ENCODE assay signal across 29 cellular contexts in genomic region chr5:162567644-162568043, GRCh38.
"Had no signal": no experiment of that assay in that cellular context is flagged by ENCODE, and none has a peak within 500 bp of the region (broad histone marks: within the 10 kb centered on the region; RNA-seq: fewer than 3 reads in every experiment).

No MANE protein-coding gene starts in this region.

- H3K4me1 Mint-ChIP-seq: activated CD4-positive, alpha-beta T cell treated with anti-CD3 and anti-CD28 coated beads for 36 hours; activated CD4-positive, alpha-beta T cell treated with anti-CD3 and anti-CD28 coated beads, Interleukin-2, amount 10 ng/mL, durations not matched to agents 24 days and 14 days; activated CD8-positive, alpha-beta memory T cell treated with anti-CD3 and anti-CD28 coated beads, Interleukin-2, amount 10 ng/mL, durations not matched to agents 7 days and 5 days had no signal

- H3K27me3 ChIP-seq: adrenal gland, ascending aorta, breast epithelium, cardiac muscle cell, colonic mucosa, esophagus squamous epithelium had no signal

- H3K9me3 ChIP-seq: adrenal gland, ascending aorta, breast epithelium, colonic mucosa had no signal

- H3K27me3 Mint-ChIP-seq: activated CD4-positive, alpha-beta memory T cell treated with anti-CD3 and anti-CD28 coated beads for 36 hours; activated CD4-positive, alpha-beta T cell treated with anti-CD3 and anti-CD28 coated beads for 36 hours; activated CD4-positive, alpha-beta T cell treated with anti-CD3 and anti-CD28 coated beads, Interleukin-2, amount 10 ng/mL, durations not matched to agents 24 days and 14 days; activated CD8-positive, alpha-beta memory T cell treated with anti-CD3 and anti-CD28 coated beads, Interleukin-2, amount 10 ng/mL, durations not matched to agents 7 days and 5 days; brain had no signal

- H3K4me1 ChIP-seq: adrenal gland, ascending aorta, breast epithelium, colonic mucosa, esophagus squamous epithelium had no signal

- H3K36me3 Mint-ChIP-seq: activated CD4-positive, alpha-beta memory T cell treated with anti-CD3 and anti-CD28 coated beads for 36 hours; activated CD8-positive, alpha-beta memory T cell treated with anti-CD3 and anti-CD28 coated beads, Interleukin-2, amount 10 ng/mL, durations not matched to agents 7 days and 5 days; activated naive CD4-positive, alpha-beta T cell treated with anti-CD3 and anti-CD28 coated beads, Interleukin-2, amount 50 U/mL, for 72 hours; brain had no signal

- H3K27ac Mint-ChIP-seq: activated CD4-positive, alpha-beta memory T cell treated with anti-CD3 and anti-CD28 coated beads for 36 hours; activated CD4-positive, alpha-beta T cell treated with anti-CD3 and anti-CD28 coated beads for 36 hours; activated CD4-positive, alpha-beta T cell treated with anti-CD3 and anti-CD28 coated beads, Interleukin-2, amount 10 ng/mL, durations not matched to agents 24 days and 14 days; activated CD8-positive, alpha-beta memory T cell treated with anti-CD3 and anti-CD28 coated beads, Interleukin-2, amount 10 ng/mL, durations not matched to agents 7 days and 5 days; activated CD8-positive, alpha-beta T cell treated with anti-CD3 and anti-CD28 coated beads, Interleukin-2, amount 10 ng/mL, durations not matched to agents 7 days and 5 days; activated naive CD4-positive, alpha-beta T cell treated with anti-CD3 and anti-CD28 coated beads for 36 hours; activated naive CD4-positive, alpha-beta T cell treated with anti-CD3 and anti-CD28 coated beads, Interleukin-2, amount 50 U/mL, for 72 hours; activated T-helper 1 cell treated with anti-CD3 and anti-CD28 coated beads, Interleukin-12 subunit alpha, Interleukin-12 subunit beta, Interleukin-2, Interleukin-4 antibody, amounts not matched to agents 30 ng/mL and 10 ng/mL and 1 ng/mL, durations not matched to agents 14 hours and 24 hours and 36 hours; activated T-helper 2 cell treated with anti-CD3 and anti-CD28 coated beads, Interferon-gamma antibody, Interleukin-2, Interleukin-4, amounts not matched to agents 10 μg/mL and 5 μg/mL and 100 μg/mL, durations not matched to agents 14 hours and 24 hours and 36 hours; brain had no signal

- ATAC-seq: activated CD4-positive, alpha-beta T cell treated with anti-CD3 and anti-CD28 coated beads for 36 hours; activated CD8-positive, alpha-beta memory T cell treated with anti-CD3 and anti-CD28 coated beads, Interleukin-2, amount 10 ng/mL, durations not matched to agents 7 days and 5 days; activated CD8-positive, alpha-beta T cell treated with anti-CD3 and anti-CD28 coated beads, Interleukin-2, amount 10 ng/mL, durations not matched to agents 7 days and 5 days; activated naive CD4-positive, alpha-beta T cell treated with anti-CD3 and anti-CD28 coated beads, Interleukin-2, amount 50 U/mL, for 72 hours had no signal

- DNase-seq: activated CD4-positive, alpha-beta memory T cell treated with anti-CD3 and anti-CD28 coated beads for 36 hours; activated CD4-positive, alpha-beta T cell treated with anti-CD3 and anti-CD28 coated beads for 36 hours; activated CD4-positive, alpha-beta T cell treated with anti-CD3 and anti-CD28 coated beads, Interleukin-2, amount 10 ng/mL, durations not matched to agents 24 days and 14 days; activated CD4-positive, CD25-positive, alpha-beta regulatory T cell; activated CD4-positive, CD25-positive, alpha-beta regulatory T cell treated with anti-CD3 and anti-CD28 coated beads, Interleukin-2, amount 50 U/mL, for 72 hours; activated CD8-positive, alpha-beta memory T cell treated with anti-CD3 and anti-CD28 coated beads, Interleukin-2, amount 10 ng/mL, durations not matched to agents 7 days and 5 days; activated CD8-positive, alpha-beta memory T cell treated with anti-CD3 and anti-CD28 coated beads, Interleukin-2, amount 50 U/mL, for 4 hours; activated CD8-positive, alpha-beta T cell treated with anti-CD3 and anti-CD28 coated beads, Interleukin-2, amount 10 ng/mL, durations not matched to agents 7 days and 5 days; activated effector memory CD4-positive, alpha-beta T cell treated with anti-CD3 and anti-CD28 coated beads, Interleukin-2, amount 50 U/mL, for 16 hours; activated naive CD4-positive, alpha-beta T cell treated with anti-CD3 and anti-CD28 coated beads for 36 hours; activated T-cell treated with anti-CD3 and anti-CD28 coated beads, Interleukin-2, amount 50 U/mL, for 1 hour; activated T-cell treated with anti-CD3 and anti-CD28 coated beads, Interleukin-2, amount 50 U/mL, for 48 hours; adrenal gland; amygdala; central memory CD4-positive, alpha-beta T cell; cerebellar nuclear complex; colonic mucosa; effector CD8-positive, alpha-beta T cell; esophagus squamous epithelium; foreskin melanocyte; T-helper 2 cell had no signal

- H3K4me3 ChIP-seq: adrenal gland, ascending aorta, breast epithelium, cardiac muscle cell, colonic mucosa, esophagus squamous epithelium had no signal

- H3K27ac ChIP-seq: adrenal gland, ascending aorta, breast epithelium, cardiac muscle cell, colonic mucosa, epithelial cell of prostate, esophagus squamous epithelium had no signal

- H3K4me3 Mint-ChIP-seq: activated CD4-positive, alpha-beta memory T cell treated with anti-CD3 and anti-CD28 coated beads for 36 hours; activated CD4-positive, alpha-beta T cell treated with anti-CD3 and anti-CD28 coated beads for 36 hours; activated CD4-positive, alpha-beta T cell treated with anti-CD3 and anti-CD28 coated beads, Interleukin-2, amount 10 ng/mL, durations not matched to agents 24 days and 14 days; activated CD8-positive, alpha-beta memory T cell treated with anti-CD3 and anti-CD28 coated beads, Interleukin-2, amount 10 ng/mL, durations not matched to agents 7 days and 5 days; activated CD8-positive, alpha-beta T cell treated with anti-CD3 and anti-CD28 coated beads, Interleukin-2, amount 10 ng/mL, durations not matched to agents 7 days and 5 days; activated naive CD4-positive, alpha-beta T cell treated with anti-CD3 and anti-CD28 coated beads for 36 hours; activated T-helper 1 cell treated with anti-CD3 and anti-CD28 coated beads, Interleukin-12 subunit alpha, Interleukin-12 subunit beta, Interleukin-2, Interleukin-4 antibody, amounts not matched to agents 30 ng/mL and 10 ng/mL and 1 ng/mL, durations not matched to agents 14 hours and 24 hours and 36 hours; brain had no signal

- H3K36me3 ChIP-seq: adrenal gland, ascending aorta, breast epithelium, cardiac muscle cell, colonic mucosa, esophagus squamous epithelium had no signal

- H3K9me3 Mint-ChIP-seq: activated CD4-positive, alpha-beta T cell treated with anti-CD3 and anti-CD28 coated beads, Interleukin-2, amount 10 ng/mL, durations not matched to agents 24 days and 14 days; activated naive CD4-positive, alpha-beta T cell treated with anti-CD3 and anti-CD28 coated beads for 36 hours; activated T-helper 1 cell treated with anti-CD3 and anti-CD28 coated beads, Interleukin-12 subunit alpha, Interleukin-12 subunit beta, Interleukin-2, Interleukin-4 antibody, amounts not matched to agents 30 ng/mL and 10 ng/mL and 1 ng/mL, durations not matched to agents 14 hours and 24 hours and 36 hours; brain had no signal
